8 cellular contexts compared by ENCODE assay signal in genomic region chr7:47253650-47254080, GRCh38.
DNase-seq lines count a peak whose midpoint lies in the region; ATAC-seq and TF ChIP-seq lines count a peak whose summit lies in the region.

No MANE protein-coding gene starts in this region.

- H3K79me2 ChIP-seq in hepatocyte: no peaks in the 10 kb centered on the region

- H3K27me3 ChIP-seq in MG63 (no peaks in the 10 kb centered on the region), hepatocyte (no peaks in the 10 kb centered on the region), psoas muscle (ENCODE audit: insufficient read depth in 3 of 3, low read length in 2 of 3) (no peaks in the 10 kb centered on the region)

- TF ChIP-seq CTCF in hepatocyte (IDR thresholded peaks at IDR 0.05; ENCODE audit: poor library complexity) (no peak), psoas muscle (IDR thresholded peaks at IDR 0.05) (no peak)

- H3K36me3 ChIP-seq in MG63: no peaks in the 10 kb centered on the region
- no peaks in the 10 kb centered on the region for H3K36me3 ChIP-seq in hepatocyte (replicated peaks; ENCODE audit: insufficient read depth, low read depth)
- no peaks in the 10 kb centered on the region for H3K36me3 ChIP-seq in psoas muscle (ENCODE audit: insufficient read depth in 1 of 2, low read depth in 1 of 2)

- H3K36me3 Mint-ChIP-seq in activated T-helper 1 cell treated with anti-CD3 and anti-CD28 coated beads, Interleukin-12 subunit alpha, Interleukin-12 subunit beta, Interleukin-2, Interleukin-4 antibody, amounts not matched to agents 30 ng/mL and 10 ng/mL and 1 ng/mL, durations not matched to agents 14 hours and 24 hours and 36 hours (ENCODE audit: low read depth): no peaks in the 10 kb centered on the region

- intact Hi-C loops in psoas muscle (cut with DNase I): loop anchor here (2.0 to 5.0 kb wide), 2 partner anchors 1326 to 1337 kb away; no protein-coding TSS in a partner anchor
- intact Hi-C loops in activated T-helper 1 cell treated with anti-CD3 and anti-CD28 coated beads, Interleukin-12 subunit alpha, Interleukin-12 subunit beta, Interleukin-2, Interleukin-4 antibody, amounts not matched to agents 30 ng/mL and 10 ng/mL and 1 ng/mL, durations not matched to agents 14 hours and 24 hours and 36 hours (cut with micrococcal nuclease): loop anchor here (2.0 kb wide), 1 partner anchor 1337 kb away; no protein-coding TSS in a partner anchor

- H3K9me3 Mint-ChIP-seq in activated T-helper 1 cell treated with anti-CD3 and anti-CD28 coated beads, Interleukin-12 subunit alpha, Interleukin-12 subunit beta, Interleukin-2, Interleukin-4 antibody, amounts not matched to agents 30 ng/mL and 10 ng/mL and 1 ng/mL, durations not matched to agents 14 hours and 24 hours and 36 hours: no peaks in the 10 kb centered on the region

- no peak overlapping the region for H3K4me3 Mint-ChIP-seq in activated T-helper 1 cell treated with anti-CD3 and anti-CD28 coated beads, Interleukin-12 subunit alpha, Interleukin-12 subunit beta, Interleukin-2, Interleukin-4 antibody, amounts not matched to agents 30 ng/mL and 10 ng/mL and 1 ng/mL, durations not matched to agents 14 hours and 24 hours and 36 hours

- H3K4me1 Mint-ChIP-seq in activated T-helper 1 cell treated with anti-CD3 and anti-CD28 coated beads, Interleukin-12 subunit alpha, Interleukin-12 subunit beta, Interleukin-2, Interleukin-4 antibody, amounts not matched to agents 30 ng/mL and 10 ng/mL and 1 ng/mL, durations not matched to agents 14 hours and 24 hours and 36 hours (ENCODE audit: low read depth): no peaks in the 10 kb centered on the region

- ATAC-seq in psoas muscle: peak; percentile 76 to 84 (median 79)

- H3K4me1 ChIP-seq in hepatocyte (ENCODE audit: insufficient read depth) (peaks cover 16% of the 10 kb centered on the region), psoas muscle (peaks cover 6% of the 10 kb centered on the region)

- peak overlapping the region; percentile 17; the same call in 1 of the 2 replicates for H3K4me3 ChIP-seq in GM08714 (ENCODE audit: low read length)
- peak overlapping the region; percentile 59 for H3K4me3 ChIP-seq in MG63
- H3K4me3 ChIP-seq in hepatocyte: peak overlapping the region; percentile 18
- peak overlapping the region; percentile 69 for H3K4me3 ChIP-seq in psoas muscle

- H3K27ac ChIP-seq in angular gyrus (ENCODE audit: low read depth, low read length) (peak overlapping the region; percentile 65), hepatocyte (peak overlapping the region; percentile 85), psoas muscle (peak overlapping the region; percentile 83)

- H3K4me2 ChIP-seq in hepatocyte: peak overlapping the region; percentile 96

- no peaks in the 10 kb centered on the region for H3K9me3 ChIP-seq in MG63
- H3K9me3 ChIP-seq in hepatocyte (ENCODE audit: low read depth): peaks cover 5% of the 10 kb centered on the region
- H3K9me3 ChIP-seq in psoas muscle: no peaks in the 10 kb centered on the region

- peak overlapping the region; percentile 87 for H2AFZ ChIP-seq in hepatocyte

- peaks cover 13% of the 10 kb centered on the region for H3K27me3 Mint-ChIP-seq in activated T-helper 1 cell treated with anti-CD3 and anti-CD28 coated beads, Interleukin-12 subunit alpha, Interleukin-12 subunit beta, Interleukin-2, Interleukin-4 antibody, amounts not matched to agents 30 ng/mL and 10 ng/mL and 1 ng/mL, durations not matched to agents 14 hours and 24 hours and 36 hours (ENCODE audit: insufficient read depth)

- 8% methylated on average over 14 of the region's 14 CpGs for WGBS in hepatocyte (ENCODE audit: low lambda C conversion rate, missing lambda C conversion rate)
- WGBS in psoas muscle, 3 donors: 4 to 5% (median 4%) methylated on average over 14 of the region's 14 CpGs

- no peaks in the 10 kb centered on the region for H4K20me1 ChIP-seq in hepatocyte (ENCODE audit: insufficient read depth, poor library complexity, severe bottlenecking)

- H3K9me2 ChIP-seq in hepatocyte (replicated peaks; ENCODE audit: insufficient read depth): no peaks in the 10 kb centered on the region

- DNase-seq in GOT3 (lab: John Stamatoyannopoulos, UW): peak; percentile 30
- peak; percentile 77 for DNase-seq in MG63
- peak; percentile 76 for DNase-seq in hepatocyte (ENCODE audit: low spot score)
- peak; percentile 55 to 77 for DNase-seq in psoas muscle
- no peak for DNase-seq in activated T-helper 1 cell treated with anti-CD3 and anti-CD28 coated beads, Interleukin-12 subunit alpha, Interleukin-12 subunit beta, Interleukin-2, Interleukin-4 antibody, amounts not matched to agents 30 ng/mL and 10 ng/mL and 1 ng/mL, durations not matched to agents 14 hours and 24 hours and 36 hours (ENCODE audit: low spot score)
- DNase-seq in NCI-H187 (lab: John Stamatoyannopoulos, UW): no peak

- no peak overlapping the region for H3K27ac Mint-ChIP-seq in activated T-helper 1 cell treated with anti-CD3 and anti-CD28 coated beads, Interleukin-12 subunit alpha, Interleukin-12 subunit beta, Interleukin-2, Interleukin-4 antibody, amounts not matched to agents 30 ng/mL and 10 ng/mL and 1 ng/mL, durations not matched to agents 14 hours and 24 hours and 36 hours

Comparison
In these comparisons a context has a peak if more than half of its experiments do, and no peak if none do; other contexts are left out.
1. H3K4me3 ChIP-seq: peak in every context shown above with its lines; median percentile 69 in psoas muscle; 59 in MG63; 18 in hepatocyte; 17 in GM08714.
2. DNase-seq: peak in GOT3 (single experiment), MG63 (single experiment), hepatocyte (single experiment) and psoas muscle (2 of 2); none in activated T-helper 1 cell treated with anti-CD3 and anti-CD28 coated beads, Interleukin-12 subunit alpha, Interleukin-12 subunit beta, Interleukin-2, Interleukin-4 antibody, amounts not matched to agents 30 ng/mL and 10 ng/mL and 1 ng/mL, durations not matched to agents 14 hours and 24 hours and 36 hours (single experiment) and NCI-H187 (0 of 2).
3. Peak in every context shown above with its lines, with median percentiles within 50 percentile points of each other: H3K27ac ChIP-seq.